In the genomic region with DNA sequence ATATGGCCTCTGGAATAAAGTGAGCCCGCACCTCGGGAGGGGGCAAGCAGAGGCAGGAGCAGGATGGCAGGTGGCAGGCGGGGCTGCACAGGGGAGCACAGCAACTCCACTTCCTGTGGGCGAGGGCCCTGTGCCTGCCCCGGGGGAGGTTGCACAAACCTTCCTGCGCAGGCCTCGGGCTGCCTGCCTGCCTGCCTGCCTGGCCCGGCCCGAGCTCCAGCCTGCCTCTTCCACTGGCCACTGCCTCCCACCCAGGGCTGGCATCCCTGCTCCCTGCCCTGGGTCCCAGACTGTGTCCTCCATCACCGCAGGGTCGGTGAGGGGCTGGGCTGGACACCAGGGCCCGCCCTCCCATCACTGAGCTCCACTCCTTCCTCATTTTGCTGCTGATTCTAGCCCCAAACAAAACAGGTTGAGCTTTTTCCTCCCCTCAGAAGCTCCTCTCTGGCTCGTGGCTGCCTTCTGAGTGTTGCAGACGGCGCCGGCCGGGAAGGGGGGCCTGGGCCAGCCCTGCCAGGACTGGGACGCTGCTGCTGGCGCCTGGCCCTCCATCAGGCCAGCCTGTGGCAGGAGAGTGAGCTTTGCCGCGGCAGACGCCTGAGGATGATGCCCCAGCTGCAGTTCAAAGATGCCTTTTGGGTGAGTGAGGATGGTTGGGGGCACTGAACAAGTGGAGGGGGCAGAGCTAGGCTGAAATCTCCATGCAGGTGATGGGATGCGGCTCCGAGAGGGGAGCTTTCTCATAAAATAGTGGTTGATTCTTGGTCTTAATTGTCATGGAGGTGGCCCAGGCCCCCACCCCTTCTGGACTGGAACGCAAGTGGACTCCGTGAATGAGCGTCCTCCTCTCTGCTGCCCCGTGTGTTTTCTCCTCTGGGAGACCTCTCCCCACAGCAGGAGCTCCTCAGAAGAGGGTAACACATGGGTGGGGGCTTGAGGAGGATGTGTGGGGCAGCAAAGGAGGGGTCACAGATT, we compare ENCODE assay signal across 1 cellular context.
TF ChIP-seq lines count a peak whose summit lies in the region.

PSTPIP1 (plus strand) TSS at position 156 of the 975 bp plus-strand sequence; CDS start at position 604, 448 bp downstream.

TF ChIP-seq in IMR-90, 13 proteins besides CTCF, POLR2A, EP300 and RAD21:
- no peak for TF ChIP-seq CHD1 (IDR thresholded peaks at IDR 0.05; ENCODE audit: low read depth, low read length)
- no peak for TF ChIP-seq CEBPB (IDR thresholded peaks at IDR 0.05; ENCODE audit: low read depth, low read length)
- no peak for TF ChIP-seq BHLHE40 (IDR thresholded peaks at IDR 0.05; ENCODE audit: low read depth, low read length)
- no peak for TF ChIP-seq NFE2L2 (IDR thresholded peaks at IDR 0.05; ENCODE audit: low read depth, low read length)
- no peak for TF ChIP-seq SMC3 (IDR thresholded peaks at IDR 0.05; ENCODE audit: low read depth, low read length)
- no peak for TF ChIP-seq MAFK (IDR thresholded peaks at IDR 0.05; ENCODE audit: low read depth, low read length)
- TF ChIP-seq, protein P1, sequence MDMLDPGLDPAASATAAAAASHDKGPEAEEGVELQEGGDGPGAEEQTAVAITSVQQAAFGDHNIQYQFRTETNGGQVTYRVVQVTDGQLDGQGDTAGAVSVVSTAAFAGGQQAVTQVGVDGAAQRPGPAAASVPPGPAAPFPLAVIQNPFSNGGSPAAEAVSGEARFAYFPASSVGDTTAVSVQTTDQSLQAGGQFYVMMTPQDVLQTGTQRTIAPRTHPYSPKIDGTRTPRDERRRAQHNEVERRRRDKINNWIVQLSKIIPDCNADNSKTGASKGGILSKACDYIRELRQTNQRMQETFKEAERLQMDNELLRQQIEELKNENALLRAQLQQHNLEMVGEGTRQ (IDR thresholded peaks at IDR 0.05; ENCODE audit: low read depth, low read length), result no peak
- TF ChIP-seq FOS (IDR thresholded peaks at IDR 0.05; ENCODE audit: low read depth, low read length), result no peak
- no peak for TF ChIP-seq ELK1 (IDR thresholded peaks at IDR 0.05; ENCODE audit: borderline replicate concordance, low read depth, low read length)
